In the genomic region with DNA sequence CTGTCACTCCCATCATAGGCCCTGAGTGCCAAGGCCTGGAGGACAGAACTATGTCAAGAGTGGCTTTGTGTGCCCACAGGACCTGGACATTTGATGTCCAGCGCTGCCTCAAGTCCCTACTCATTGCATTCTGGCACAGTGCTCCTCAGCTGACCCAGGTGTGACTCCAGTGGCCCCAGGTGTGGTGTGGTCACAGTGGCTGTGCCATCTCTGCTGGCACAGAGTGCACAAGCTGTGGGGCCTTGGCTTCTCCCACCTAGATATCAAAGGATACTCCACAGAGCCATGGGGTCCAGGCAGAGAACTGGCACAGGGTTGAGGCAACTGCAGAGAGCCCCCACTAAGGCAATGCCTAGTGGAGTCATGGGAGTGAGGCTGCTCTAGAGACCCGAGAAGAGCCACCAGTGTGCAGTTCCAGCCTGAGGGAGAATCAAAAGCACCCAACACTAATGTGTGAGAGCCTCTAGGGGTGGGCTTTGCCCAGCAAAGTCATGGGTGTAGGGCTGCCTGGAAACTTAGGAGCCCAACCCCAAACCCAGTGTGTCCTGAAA, we compare ENCODE assay signal across 7 cellular contexts.
"Had no signal": no experiment of that assay in that cellular context is flagged by ENCODE, and none has a peak within 500 bp of the region (broad histone marks: within the 10 kb centered on the region; RNA-seq: fewer than 3 reads in every experiment).

No MANE protein-coding gene starts in this region.

- H3K27ac ChIP-seq: HL-60 had no signal

- H3K4me3 Mint-ChIP-seq: GM23338, H9, IgD-negative memory B cell had no signal

- H3K27me3 Mint-ChIP-seq: IgD-negative memory B cell had no signal

- ATAC-seq: GM23338, HepG2 had no signal

- H3K9me3 Mint-ChIP-seq: GM23338, H9, IgD-negative memory B cell had no signal

- H3K27ac Mint-ChIP-seq: GM23338, H9, IgD-negative memory B cell had no signal

- H3K4me3 ChIP-seq: GM23338 had no signal

- H3K4me1 Mint-ChIP-seq: GM23338, H9, IgD-negative memory B cell had no signal

- DNase-seq: H9, HCEC 1CT, KBM-7 had no signal
